In genomic region chr11:59142530-59143507, GRCh38 we compare ENCODE assay signal across 8 cellular contexts. TPM values are rescaled to one million over a fixed set of nuclear protein-coding genes. Genes with fewer than 3 reads are reported as not detected.
A peak's percentile ranks its signal among the peaks of the same experiment; 100 is the strongest.
DNase-seq lines count a peak whose midpoint lies in the region; ATAC-seq, FAIRE-seq and TF ChIP-seq lines count a peak whose summit lies in the region.

FAM111A (plus strand) TSS chr11:59142856; CDS start chr11:59148873, 6,017 bp downstream.

- BruUV-seq in endothelial cell of umbilical vein (replicated peaks; lab: Mats Ljungman, UMichigan) = TSS peak; percentile 33

- peak; percentile 58 for FAIRE-seq in endothelial cell of umbilical vein (lab: Jason Lieb, UNC)

- H3K9ac ChIP-seq in NT2/D1 (ENCODE audit: insufficient read length, low read depth) = peak within 1 kb of the TSS; percentile 67
- peak within 1 kb of the TSS; percentile 85 for H3K9ac ChIP-seq in endothelial cell of umbilical vein (replicated peaks; ENCODE audit: extremely low read depth, insufficient read depth, low read length)

- peak within 1 kb of the TSS; percentile 86 to 92 for H3K4me3 ChIP-seq in CD4-positive, alpha-beta memory T cell (ENCODE audit: low read length in 2 of 2)
- H3K4me3 ChIP-seq in NT2/D1 (ENCODE audit: insufficient read length, low read depth) (peak within 1 kb of the TSS; percentile 66), endothelial cell of umbilical vein (replicated peaks in 1 of 3; ENCODE audit: insufficient read depth in 1 of 3, low read depth in 1 of 3, low read length in 3 of 3) (peak within 1 kb of the TSS; percentile 69 to 90 (median 74))

- H3K4me3 Mint-ChIP-seq in CD4-positive, alpha-beta memory T cell = peak within 1 kb of the TSS; percentile 94 to 98 (median 97)
- peak within 1 kb of the TSS; percentile 88 for H3K4me3 Mint-ChIP-seq in mesothelial cell of epicardium

- CTCF ChIA-PET in CD4-positive, alpha-beta memory T cell (lab: Charles Lee; ENCODE audit: partially characterized antibody) = interaction anchor here (1.0 to 3.9 kb wide), 5 partner anchors 7 to 90 kb away, joined by 5 to 57 read pairs (median 10); partner anchors contain the start of gene DTX4
- CTCF ChIA-PET in endothelial cell of umbilical vein (lab: Charles Lee) = interaction anchor here (0.8 to 6.0 kb wide), 14 partner anchors 8 to 490 kb away, joined by 3 to 91 read pairs (median 4); partner anchors contain the start of genes DTX4 and FAM111B

- DNase-seq in CD4-positive, alpha-beta memory T cell = peak; percentile 89 to 94 (median 90)
- DNase-seq in NT2/D1 (ENCODE audit: low read depth, low spot score) = peak; percentile 47
- peak; percentile 81 for DNase-seq in activated CD8-positive, alpha-beta memory T cell treated with anti-CD3 and anti-CD28 coated beads, Interleukin-2, amount 50 U/mL, for 4 hours
- peak; percentile 91 for DNase-seq in endothelial cell of umbilical vein (ENCODE audit: low read depth, low spot score)
- peak; percentile 73 to 85 for DNase-seq in mesothelial cell of epicardium (ENCODE audit: low spot score in 2 of 2, unreplicated experiment in 2 of 2)
- DNase-seq in stimulated activated CD8-positive, alpha-beta memory T cell treated with anti-CD3 and anti-CD28 coated beads, Interleukin-15, amount 100 ng/mL, for 4 hours (ENCODE audit: low read depth in 2 of 2) = peak; percentile 66 to 75

- peak within 1 kb of the TSS; percentile 95 for H3K4me2 ChIP-seq in endothelial cell of umbilical vein (ENCODE audit: insufficient read depth, low read length)

- dilution Hi-C loops in endothelial cell of umbilical vein (cut with MboI; ENCODE audit: extremely low pct_ligation_motif_present, low sequenced_read_pairs) = no loop called here

- no peaks in the 10 kb centered on the region for H3K27me3 ChIP-seq in CD4-positive, alpha-beta memory T cell (ENCODE audit: insufficient read depth, low read length)
- H3K27me3 ChIP-seq in NT2/D1 (ENCODE audit: insufficient read depth, insufficient read length) = peaks cover 43% of the 10 kb centered on the region
- no peaks in the 10 kb centered on the region for H3K27me3 ChIP-seq in endothelial cell of umbilical vein (ENCODE audit: control insufficient read depth in 2 of 2, insufficient read depth in 2 of 2, low read length in 2 of 2)

- no peaks in the 10 kb centered on the region for H3K9me3 Mint-ChIP-seq in CD4-positive, alpha-beta memory T cell
- H3K9me3 Mint-ChIP-seq in mesothelial cell of epicardium = no peaks in the 10 kb centered on the region

- POLR2A ChIA-PET in CD4-positive, alpha-beta memory T cell (lab: Charles Lee; ENCODE audit: partially characterized antibody) = interaction anchor here (0.6 to 2.2 kb wide), 13 partner anchors 9 to 1494 kb away, joined by 3 to 11 read pairs (median 3); partner anchors contain the start of genes FAM111B and YPEL4
- POLR2A ChIA-PET in endothelial cell of umbilical vein (lab: Charles Lee) = interaction anchor here (1.0 to 1.2 kb wide), 2 partner anchors 15 to 38 kb away, joined by 3 to 6 read pairs; no protein-coding TSS in a partner anchor

- intact Hi-C loops in CD4-positive, alpha-beta memory T cell (cut with micrococcal nuclease) = loop anchor here (1.0 to 5.0 kb wide), 9 partner anchors 15 to 1816 kb away; partner anchors contain the start of genes MED19, OSBP, PATL1 and TMX2
- intact Hi-C loops in endothelial cell of umbilical vein (cut with micrococcal nuclease) = loop anchor here (1.0 to 5.0 kb wide), 5 partner anchors 15 to 1366 kb away; partner anchors contain the start of gene FAM111B

- no peaks in the 10 kb centered on the region for H4K20me1 ChIP-seq in endothelial cell of umbilical vein (replicated peaks; ENCODE audit: control insufficient read depth, extremely low read depth, insufficient read depth, low read length)

- TF ChIP-seq CTCF in endothelial cell of umbilical vein (IDR thresholded peaks at IDR 0.05; ENCODE audit: extremely low read depth in 1 of 2, insufficient read depth in 1 of 2, low read depth in 1 of 2, low read length in 2 of 2) (peak; percentile 17 to 47), mesothelial cell of epicardium (IDR thresholded peaks at IDR 0.05; ENCODE audit: unreplicated experiment) (no peak)

- H3K4me1 ChIP-seq in CD4-positive, alpha-beta memory T cell (ENCODE audit: insufficient read depth, low read length) = peaks cover 46% of the 10 kb centered on the region
- H3K4me1 ChIP-seq in NT2/D1 (ENCODE audit: insufficient read depth, insufficient read length) (no peaks in the 10 kb centered on the region), endothelial cell of umbilical vein (ENCODE audit: control insufficient read depth, extremely low read depth, insufficient read depth, low read length) (peaks cover 32% of the 10 kb centered on the region)

- no peaks in the 10 kb centered on the region for H3K27me3 Mint-ChIP-seq in CD4-positive, alpha-beta memory T cell
- H3K27me3 Mint-ChIP-seq in mesothelial cell of epicardium (ENCODE audit: low read depth) = no peaks in the 10 kb centered on the region

- no peaks in the 10 kb centered on the region for H3K36me3 ChIP-seq in CD4-positive, alpha-beta memory T cell (ENCODE audit: insufficient read depth, low read length)
- H3K36me3 ChIP-seq in NT2/D1 (ENCODE audit: insufficient read depth, insufficient read length, low read length) (no peaks in the 10 kb centered on the region), endothelial cell of umbilical vein (ENCODE audit: control insufficient read depth in 2 of 2, extremely low read depth in 1 of 2, insufficient read depth in 2 of 2, low read length in 2 of 2) (peaks cover 0 to 2% of the 10 kb centered on the region in 2 experiments)

- H3K36me3 Mint-ChIP-seq in CD4-positive, alpha-beta memory T cell = peaks cover 10 to 35% of the 10 kb centered on the region in 2 donors
- no peaks in the 10 kb centered on the region for H3K36me3 Mint-ChIP-seq in mesothelial cell of epicardium

- H3K9me1 ChIP-seq in endothelial cell of umbilical vein (replicated peaks; ENCODE audit: control insufficient read depth, extremely low read depth, insufficient read depth, low read length) = no peaks in the 10 kb centered on the region

- H2AFZ ChIP-seq in endothelial cell of umbilical vein (ENCODE audit: low read depth, low read length) = peak within 1 kb of the TSS; percentile 78

- H3K9me3 ChIP-seq in CD4-positive, alpha-beta memory T cell (ENCODE audit: control insufficient read depth in 1 of 2, low read length in 2 of 2) = no peaks in the 10 kb centered on the region
- peaks cover 9% of the 10 kb centered on the region; the same call in 1 of the 2 replicates for H3K9me3 ChIP-seq in NT2/D1 (ENCODE audit: insufficient read depth, low read length)
- H3K9me3 ChIP-seq in endothelial cell of umbilical vein (replicated peaks; ENCODE audit: control insufficient read depth, insufficient read depth, low read length) = no peaks in the 10 kb centered on the region

- ATAC-seq in GM19395 (IDR thresholded peaks at IDR 0.05; ENCODE audit: unreplicated experiment) = peak; percentile 77
- peak; percentile 57 for ATAC-seq in HG03565 (IDR thresholded peaks at IDR 0.05; ENCODE audit: unreplicated experiment)

- TF ChIP-seq POLR2A in endothelial cell of umbilical vein (IDR thresholded peaks at IDR 0.05; ENCODE audit: low read depth, low read length) = peak; percentile 66

- peak within 1 kb of the TSS; percentile 96 to 99 (median 98) for H3K27ac Mint-ChIP-seq in CD4-positive, alpha-beta memory T cell
- peak within 1 kb of the TSS; percentile 99 for H3K27ac Mint-ChIP-seq in mesothelial cell of epicardium

- peak within 1 kb of the TSS; percentile 87 for H3K27ac ChIP-seq in CD4-positive, alpha-beta memory T cell (ENCODE audit: low read depth, low read length)
- H3K27ac ChIP-seq in endothelial cell of umbilical vein (ENCODE audit: insufficient read depth, low read depth, low read length) = peak within 1 kb of the TSS; percentile 74

- H3K4me1 Mint-ChIP-seq in CD4-positive, alpha-beta memory T cell = peaks cover 39 to 60% (median 43%) of the 10 kb centered on the region in 4 donors
- H3K4me1 Mint-ChIP-seq in mesothelial cell of epicardium = peaks cover 37% of the 10 kb centered on the region

- peaks cover 22% of the 10 kb centered on the region for H3K79me2 ChIP-seq in endothelial cell of umbilical vein (ENCODE audit: control insufficient read depth, insufficient read depth, low read length)

TF ChIP-seq in endothelial cell of umbilical vein, 7 proteins besides CTCF, POLR2A, EP300 and RAD21:
- TF ChIP-seq FOS (IDR thresholded peaks at IDR 0.05; ENCODE audit: borderline replicate concordance, insufficient read depth, low read length) (no peak), POLR2AphosphoS5 (IDR thresholded peaks at IDR 0.05; ENCODE audit: insufficient read depth, low read depth, low read length) (peak; percentile 77)
TF ChIP-seq in endothelial cell of umbilical vein: peak in this region for 1.

RNA-seq across cellular contexts. Expression of gene FAM111A, which starts in this region (rescaled TPM):
- total RNA-seq in CD4-positive, alpha-beta memory T cell = 100 to 1,000 TPM; 128 to 130 TPM
- polyA plus RNA-seq in CD4-positive, alpha-beta memory T cell = 10 to 100 TPM; 22.8 to 27.4 TPM
- total RNA-seq in endothelial cell of umbilical vein = 53.0 and 57.4 TPM in 2 replicates
- 13.6 and 20.1 TPM in 2 replicates for polyA plus RNA-seq in endothelial cell of umbilical vein
- polyA plus RNA-seq in endothelial cell of umbilical vein (2011; cell fraction: cytosol; rRNA removed) = 20.4 and 22.5 TPM in 2 replicates
- polyA plus RNA-seq in endothelial cell of umbilical vein (2011; cell fraction: nucleus; rRNA removed) = 112 and 119 TPM in 2 replicates
- 20.2 and 27.4 TPM in 2 replicates for polyA plus RNA-seq in endothelial cell of umbilical vein (2012)
- polyA minus RNA-seq in endothelial cell of umbilical vein = 32.8 and 33.6 TPM in 2 replicates
- polyA minus RNA-seq in endothelial cell of umbilical vein (2011; cell fraction: cytosol; rRNA and poly(A)+ RNA removed) = 19.9 TPM
- 38.8 and 47.7 TPM in 2 replicates for polyA minus RNA-seq in endothelial cell of umbilical vein (2011; cell fraction: nucleus; rRNA and poly(A)+ RNA removed)
- total RNA-seq in mesothelial cell of epicardium = 40.5 to 41.7 TPM (median 40.8 TPM) in 3 replicates

Comparison
In these comparisons a context has a peak if more than half of its experiments do, and no peak if none do; other contexts are left out.
1. Peak in every context shown above with its lines: DNase-seq, ATAC-seq, H3K4me3 ChIP-seq and H3K27ac ChIP-seq.